ENCODE assay signal across 8 cellular contexts in the genomic region with DNA sequence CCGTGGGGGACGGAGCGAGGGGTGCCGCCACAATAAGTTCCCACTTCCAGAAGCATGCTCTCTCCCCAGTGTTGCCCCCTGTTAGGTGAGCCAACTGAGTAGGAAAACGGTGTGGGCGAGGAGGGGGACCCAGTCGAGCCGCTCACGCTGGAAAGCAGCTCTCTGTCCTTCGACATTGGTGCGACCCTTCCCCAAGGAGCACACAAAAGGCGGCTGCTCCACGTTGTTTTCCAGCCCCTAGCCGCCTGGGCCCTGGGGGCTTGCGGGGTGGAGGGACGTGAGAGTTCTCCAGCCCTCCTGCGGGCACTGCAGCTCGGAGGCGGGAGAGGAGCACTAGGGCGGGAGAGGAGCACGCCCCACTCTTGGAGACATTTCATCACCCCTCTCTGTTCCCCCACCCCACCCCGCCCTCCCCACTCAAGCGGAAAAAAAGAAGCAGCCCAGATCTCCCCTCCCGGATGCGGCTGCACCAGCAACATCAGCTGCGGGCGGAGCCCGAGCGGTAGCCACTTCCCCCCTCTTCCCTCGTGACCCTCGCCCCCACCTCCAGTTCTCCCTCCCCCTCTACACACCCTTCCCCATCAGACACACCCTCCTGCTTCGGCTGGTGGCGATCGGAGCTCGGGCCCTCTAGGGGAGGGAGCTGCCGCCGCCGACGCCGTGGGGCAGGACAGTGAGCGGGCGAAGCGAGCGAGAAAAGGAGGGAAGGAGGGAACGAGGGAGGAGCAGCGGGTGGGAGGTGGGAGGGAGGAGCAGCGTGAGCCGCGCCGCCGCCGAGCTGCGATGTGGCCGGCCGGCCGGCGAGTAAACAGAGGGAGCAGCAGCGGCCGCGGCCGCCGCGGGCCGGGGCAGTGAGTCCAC. TPM values are rescaled to one million over a fixed set of nuclear protein-coding genes. Genes with fewer than 3 reads are reported as not detected.
DNase-seq lines count a peak whose midpoint lies in the region; ATAC-seq and TF ChIP-seq lines count a peak whose summit lies in the region.

Gene DOCK11 (plus strand): TSS at position 755 of the 861 bp plus-strand sequence. CDS start 157 bp downstream, outside the sequence.

- H3K9me3 ChIP-seq in BE2C, result no peaks in the 10 kb centered on the region

- H3K56ac ChIP-seq in mesendoderm (ENCODE audit: low read length), result peak within 1 kb of the TSS; percentile 70

- no peak within 1 kb of the TSS for H3K18ac ChIP-seq in mesendoderm (ENCODE audit: low read length)

- H4K8ac ChIP-seq in mesendoderm (ENCODE audit: low read depth, low read length), result no peak within 1 kb of the TSS

- H2AK5ac ChIP-seq in mesendoderm (ENCODE audit: low read length), result no peak within 1 kb of the TSS

- no peaks in the 10 kb centered on the region for H3K9me3 Mint-ChIP-seq in effector memory CD8-positive, alpha-beta T cell

- no peak within 1 kb of the TSS for H3K27ac ChIP-seq in mesendoderm (ENCODE audit: low read depth, low read length)

- POLR2A ChIA-PET in activated CD8-positive, alpha-beta memory T cell treated with anti-CD3 and anti-CD28 coated beads for 36 hours (lab: Charles Lee), result interaction anchor here (0.6 to 5.1 kb wide), 5 partner anchors 34 to 1293 kb away, joined by 3 to 58 read pairs (median 5); no protein-coding TSS in a partner anchor

- no peak within 1 kb of the TSS for H2BK5ac ChIP-seq in mesendoderm (ENCODE audit: low read length)

- CTCF ChIA-PET in activated CD8-positive, alpha-beta memory T cell treated with anti-CD3 and anti-CD28 coated beads for 36 hours (lab: Charles Lee), result interaction anchor here (0.6 to 1.2 kb wide), 9 partner anchors 9 to 105 kb away, joined by 3 to 6 read pairs (median 3); no protein-coding TSS in a partner anchor

- no peak within 1 kb of the TSS for H3K4ac ChIP-seq in mesendoderm (ENCODE audit: low read depth, low read length)

- H3K9ac ChIP-seq in mesendoderm (ENCODE audit: low read length), result peak within 1 kb of the TSS; percentile 53

- H3K4me1 Mint-ChIP-seq in effector memory CD8-positive, alpha-beta T cell (ENCODE audit: low read depth in 2 of 2), result peaks cover 18 to 21% of the 10 kb centered on the region in 2 donors

- H3K79me1 ChIP-seq in mesendoderm (ENCODE audit: low read length), result no peaks in the 10 kb centered on the region

- H3K36me3 Mint-ChIP-seq in effector memory CD8-positive, alpha-beta T cell (ENCODE audit: insufficient read depth), result peaks cover 17% of the 10 kb centered on the region

- WGBS in mesendoderm (ENCODE audit: extremely low coverage, insufficient coverage, low lambda C conversion rate), result no CpG with 5 or more reads among the region's 64 CpGs

- H4K5ac ChIP-seq in mesendoderm (ENCODE audit: low read length), result no peak within 1 kb of the TSS

- H3K27me3 Mint-ChIP-seq in effector memory CD8-positive, alpha-beta T cell, result no peaks in the 10 kb centered on the region

- H3K4me3 ChIP-seq in BE2C (ENCODE audit: low read depth, low read length) (peak within 1 kb of the TSS; percentile 69), mesendoderm (ENCODE audit: low read length) (peak within 1 kb of the TSS; percentile 17)

- DNase-seq in BE2C, result peak; percentile 78
- DNase-seq in NOMO-1 (lab: John Stamatoyannopoulos, UW; ENCODE audit: unreplicated experiment in 2 of 2), result peak; percentile 80 to 92
- peak; percentile 66 to 69 (median 66) for DNase-seq in effector memory CD8-positive, alpha-beta T cell
- DNase-seq in mesendoderm, result peak; percentile 86
- peak; percentile 50 for DNase-seq in stimulated activated CD8-positive, alpha-beta memory T cell treated with anti-CD3 and anti-CD28 coated beads, Interleukin-12 subunit alpha, Interleukin-12 subunit beta, amount 100 ng/mL, for 24 hours (ENCODE audit: extremely low read depth)

- no peaks in the 10 kb centered on the region for H3K79me2 ChIP-seq in mesendoderm (ENCODE audit: control insufficient read depth, insufficient read depth, low read length)

- TF ChIP-seq CTCF in BE2C (IDR thresholded peaks at IDR 0.05; ENCODE audit: low read depth, low read length), result no peak

- H3K36me3 ChIP-seq in BE2C (no peaks in the 10 kb centered on the region), mesendoderm (ENCODE audit: control insufficient read depth, insufficient read depth, low read length) (no peaks in the 10 kb centered on the region)

- H3K27ac Mint-ChIP-seq in effector memory CD8-positive, alpha-beta T cell, result peak within 1 kb of the TSS; percentile 94 to 98

- H3K4me1 ChIP-seq in BE2C (no peaks in the 10 kb centered on the region), mesendoderm (ENCODE audit: control insufficient read depth, low read depth, low read length) (no peaks in the 10 kb centered on the region)

- peak; percentile 74 for ATAC-seq in HG03432 (IDR thresholded peaks at IDR 0.05; ENCODE audit: unreplicated experiment)
- ATAC-seq in effector memory CD8-positive, alpha-beta T cell (replicated peaks), result peak; percentile 74

- peak within 1 kb of the TSS; percentile 98 to 99 for H3K4me3 Mint-ChIP-seq in effector memory CD8-positive, alpha-beta T cell

- peak; percentile 49 for TF ChIP-seq POLR2A in GM19193 (IDR thresholded peaks at IDR 0.05; ENCODE audit: extremely low read depth, insufficient read depth, insufficient read length)

- peak within 1 kb of the TSS; percentile 44 for H3K4me2 ChIP-seq in mesendoderm (ENCODE audit: low read length)

- H2BK120ac ChIP-seq in mesendoderm (ENCODE audit: low read depth, low read length), result no peak within 1 kb of the TSS

- H2BK15ac ChIP-seq in mesendoderm (replicated peaks; ENCODE audit: low read depth), result no peak within 1 kb of the TSS

- no peak within 1 kb of the TSS for H3K23ac ChIP-seq in mesendoderm (ENCODE audit: low read length)

- H3K27me3 ChIP-seq in BE2C, result no peaks in the 10 kb centered on the region
- H3K27me3 ChIP-seq in mesendoderm (ENCODE audit: insufficient read depth, low read length, poor library complexity), result peaks cover 3% of the 10 kb centered on the region

RNA-seq across cellular contexts. Expression of gene DOCK11, which starts in this region (rescaled TPM):
- polyA plus RNA-seq in BE2C (2012; ENCODE audit: insufficient read depth, insufficient read length, low read depth), result 12.8 TPM
- total RNA-seq in activated CD8-positive, alpha-beta memory T cell treated with anti-CD3 and anti-CD28 coated beads for 36 hours, result 10 to 100 TPM; 46.5 to 48.4 TPM
- 1.7 TPM for polyA plus RNA-seq in mesendoderm (2013, experiment 1 of 2)
- 1.5 TPM for polyA plus RNA-seq in mesendoderm (2013, experiment 2 of 2)
